1 cellular context compared by ENCODE assay signal in the genomic region with DNA sequence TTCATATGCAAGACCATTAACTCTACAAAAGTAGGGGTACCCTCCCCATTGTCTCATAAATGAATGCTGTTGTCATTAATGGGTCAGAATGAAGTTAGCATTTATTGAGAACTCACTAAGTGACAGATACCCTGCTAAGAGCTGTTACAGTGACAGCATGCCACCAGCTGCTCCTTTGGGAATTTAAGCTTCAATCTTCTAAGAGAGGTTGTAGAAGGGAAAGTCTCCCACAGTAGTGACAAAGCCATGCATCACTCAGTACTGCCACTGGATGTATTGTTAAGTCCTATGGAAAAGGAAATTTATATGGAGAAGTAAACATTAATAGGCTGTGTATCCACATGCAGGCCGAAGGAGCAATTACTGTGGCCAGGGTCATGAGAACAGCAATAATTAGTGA.
TF ChIP-seq lines count a peak whose summit lies in the region.

No MANE protein-coding gene starts in this region.

TF ChIP-seq in WTC11, 78 proteins besides CTCF, POLR2A, EP300 and RAD21 (continued from another document):
- TF ChIP-seq, protein P1, sequence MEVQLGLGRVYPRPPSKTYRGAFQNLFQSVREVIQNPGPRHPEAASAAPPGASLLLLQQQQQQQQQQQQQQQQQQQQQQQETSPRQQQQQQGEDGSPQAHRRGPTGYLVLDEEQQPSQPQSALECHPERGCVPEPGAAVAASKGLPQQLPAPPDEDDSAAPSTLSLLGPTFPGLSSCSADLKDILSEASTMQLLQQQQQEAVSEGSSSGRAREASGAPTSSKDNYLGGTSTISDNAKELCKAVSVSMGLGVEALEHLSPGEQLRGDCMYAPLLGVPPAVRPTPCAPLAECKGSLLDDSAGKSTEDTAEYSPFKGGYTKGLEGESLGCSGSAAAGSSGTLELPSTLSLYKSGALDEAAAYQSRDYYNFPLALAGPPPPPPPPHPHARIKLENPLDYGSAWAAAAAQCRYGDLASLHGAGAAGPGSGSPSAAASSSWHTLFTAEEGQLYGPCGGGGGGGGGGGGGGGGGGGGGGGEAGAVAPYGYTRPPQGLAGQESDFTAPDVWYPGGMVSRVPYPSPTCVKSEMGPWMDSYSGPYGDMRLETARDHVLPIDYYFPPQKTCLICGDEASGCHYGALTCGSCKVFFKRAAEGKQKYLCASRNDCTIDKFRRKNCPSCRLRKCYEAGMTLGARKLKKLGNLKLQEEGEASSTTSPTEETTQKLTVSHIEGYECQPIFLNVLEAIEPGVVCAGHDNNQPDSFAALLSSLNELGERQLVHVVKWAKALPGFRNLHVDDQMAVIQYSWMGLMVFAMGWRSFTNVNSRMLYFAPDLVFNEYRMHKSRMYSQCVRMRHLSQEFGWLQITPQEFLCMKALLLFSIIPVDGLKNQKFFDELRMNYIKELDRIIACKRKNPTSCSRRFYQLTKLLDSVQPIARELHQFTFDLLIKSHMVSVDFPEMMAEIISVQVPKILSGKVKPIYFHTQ (CRISPR knock-in tag; IDR thresholded peaks at IDR 0.05): no peak
- TF ChIP-seq ZNF396 (CRISPR knock-in tag; IDR thresholded peaks at IDR 0.05; ENCODE audit: borderline replicate concordance) (no peak), CBFB (CRISPR knock-in tag; IDR thresholded peaks at IDR 0.05; ENCODE audit: low read depth) (no peak)
- TF ChIP-seq, protein P2, sequence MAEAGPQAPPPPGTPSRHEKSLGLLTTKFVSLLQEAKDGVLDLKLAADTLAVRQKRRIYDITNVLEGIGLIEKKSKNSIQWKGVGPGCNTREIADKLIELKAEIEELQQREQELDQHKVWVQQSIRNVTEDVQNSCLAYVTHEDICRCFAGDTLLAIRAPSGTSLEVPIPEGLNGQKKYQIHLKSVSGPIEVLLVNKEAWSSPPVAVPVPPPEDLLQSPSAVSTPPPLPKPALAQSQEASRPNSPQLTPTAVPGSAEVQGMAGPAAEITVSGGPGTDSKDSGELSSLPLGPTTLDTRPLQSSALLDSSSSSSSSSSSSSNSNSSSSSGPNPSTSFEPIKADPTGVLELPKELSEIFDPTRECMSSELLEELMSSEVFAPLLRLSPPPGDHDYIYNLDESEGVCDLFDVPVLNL (CRISPR knock-in tag; IDR thresholded peaks at IDR 0.05; ENCODE audit: borderline replicate concordance, low read depth): no peak
